21 cellular contexts compared by ENCODE assay signal in genomic region chr11:73194593-73194992, GRCh38. TPM values are rescaled to one million over a fixed set of nuclear protein-coding genes. Genes with fewer than 3 reads are reported as not detected.
A peak's percentile ranks its signal among the peaks of the same experiment; 100 is the strongest.
DNase-seq lines count a peak whose midpoint lies in the region; ATAC-seq, FAIRE-seq and TF ChIP-seq lines count a peak whose summit lies in the region.
"Had no signal": no experiment of that assay in that cellular context is flagged by ENCODE, and none has a peak within 500 bp of the region (broad histone marks: within the 10 kb centered on the region; RNA-seq: fewer than 3 reads in every experiment).

No MANE protein-coding gene starts in this region.

- TF ChIP-seq CTCF in RWPE2 (IDR thresholded peaks at IDR 0.05; ENCODE audit: poor library complexity, severe bottlenecking) = no peak

- ATAC-seq in RWPE2 (ENCODE audit: low read depth) = peak; percentile 68
- no peak for ATAC-seq in sciatic nerve
- no peak for ATAC-seq in GM21529 (IDR thresholded peaks at IDR 0.05; ENCODE audit: unreplicated experiment)

- H3K9me3 ChIP-seq in RWPE2 (ENCODE audit: severe bottlenecking) = no peaks in the 10 kb centered on the region
- H3K9me3 ChIP-seq: right lobe of liver had no signal

- H3K27ac ChIP-seq in RWPE2 (ENCODE audit: poor library complexity, severe bottlenecking) = peak overlapping the region; percentile 94
- H3K27ac ChIP-seq: right lobe of liver had no signal

- H3K27me3 ChIP-seq in RWPE2 (ENCODE audit: insufficient read depth, poor library complexity, severe bottlenecking) = no peaks in the 10 kb centered on the region
- H3K27me3 ChIP-seq: right lobe of liver had no signal

- H3K4me3 ChIP-seq in RWPE2 (ENCODE audit: severe bottlenecking) = no peak overlapping the region
- H3K4me3 ChIP-seq: right lobe of liver had no signal

- H3K4me1 ChIP-seq in RWPE2 (ENCODE audit: insufficient read depth, poor library complexity, severe bottlenecking) = peaks cover 62% of the 10 kb centered on the region
- H3K4me1 ChIP-seq: right lobe of liver had no signal

- intact Hi-C loops in sciatic nerve (cut with DNase I) = no loop called here

- no peak for FAIRE-seq in HTR-8/SVneo (lab: Jason Lieb, UNC)
- FAIRE-seq: colon had no signal

- no peaks in the 10 kb centered on the region for H3K36me3 ChIP-seq in RWPE2 (ENCODE audit: low read depth)
- H3K36me3 ChIP-seq: right lobe of liver had no signal

- DNase-seq in EH (ENCODE audit: low read depth) (peak; percentile 36), RWPE2 (ENCODE audit: low spot score) (peak; percentile 86), islet precursor cell (peak; percentile 93), sciatic nerve (ENCODE audit: low spot score) (peak; percentile 49), HTR-8/SVneo (ENCODE audit: insufficient read length, low spot score) (no peak), NCI-H748 treated with DMSO at 0.1 percent for 48 hours (lab: John Stamatoyannopoulos, UW) (no peak), NCI-H2171 (lab: John Stamatoyannopoulos, UW) (no peak)
- DNase-seq: activated CD4-positive, alpha-beta T cell treated with anti-CD3 and anti-CD28 coated beads, Interleukin-2, amount 50 U/mL, for 4 hours; amniotic stem cell; DMS153; GOT3; IMR-90; NCI-H1417; NCI-H510A treated with DMSO at 0.1 percent for 48 hours; SHP77; stimulated activated naive CD4-positive, alpha-beta T cell treated with Interleukin-2 at 50 U/mL for 16 hours; T-helper 9 cell had no signal

RNA-seq across cellular contexts. Expression of gene P2RY2, which starts 23.5 kb away (rescaled TPM):
- total RNA-seq in sciatic nerve = 12.3 TPM
- total RNA-seq: activated T-helper 1 cell treated with anti-CD3 and anti-CD28 coated beads, Interleukin-12 subunit alpha, Interleukin-12 subunit beta, Interleukin-2, Interleukin-4 antibody, amounts not matched to agents 30 ng/mL and 10 ng/mL and 1 ng/mL, durations not matched to agents 14 hours and 24 hours and 36 hours; IMR-90 had no signal

RNA-seq across cellular contexts. Expression of gene FCHSD2, which starts 52.5 kb away (rescaled TPM):
- 64.7 TPM for total RNA-seq in sciatic nerve

Comparison
In these comparisons a context has a peak if more than half of its experiments do, and no peak if none do; other contexts are left out.
1. DNase-seq: peak in EH (single experiment), RWPE2 (single experiment), islet precursor cell (single experiment) and sciatic nerve (single experiment); none in HTR-8/SVneo (single experiment), NCI-H748 treated with DMSO at 0.1 percent for 48 hours (single experiment) and NCI-H2171 (single experiment).